ENCODE assay signal across 11 cellular contexts in the genomic region with DNA sequence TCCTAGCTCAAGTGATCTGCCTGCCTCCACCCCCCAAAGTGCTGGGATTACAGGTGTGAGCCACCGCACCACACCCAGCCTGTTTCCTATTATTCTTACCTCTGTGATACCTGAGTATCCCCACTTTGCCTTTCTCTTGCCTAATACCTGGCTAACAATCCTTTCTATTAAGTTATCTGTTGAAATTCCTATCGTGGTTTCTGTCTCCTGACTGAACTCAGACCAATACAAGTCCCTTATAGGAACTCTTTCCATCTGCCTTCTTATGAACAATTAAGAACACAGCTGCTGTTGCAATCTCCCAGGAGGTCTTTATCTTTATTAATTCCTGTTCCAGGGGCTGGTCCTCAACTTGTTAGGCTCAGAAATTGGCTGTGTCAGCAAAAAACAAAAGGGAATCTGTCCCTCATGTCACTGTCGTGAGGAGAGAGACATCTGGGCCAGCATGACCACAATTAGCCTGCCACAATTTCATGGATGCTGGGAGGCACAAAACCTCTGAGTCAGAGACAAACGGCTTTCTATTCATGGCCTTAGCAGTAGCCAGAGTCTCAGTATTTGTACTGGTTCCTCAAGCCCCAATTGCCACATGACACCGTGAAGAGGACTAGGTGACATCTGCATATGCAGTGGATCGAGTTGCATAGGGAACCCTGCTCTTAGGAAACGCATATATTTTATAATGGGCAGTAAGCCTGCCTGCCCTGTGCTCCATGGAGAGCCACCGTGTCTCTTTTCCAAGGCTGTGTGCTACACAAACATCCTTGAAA. TPM values are rescaled to one million over a fixed set of nuclear protein-coding genes. Genes with fewer than 3 reads are reported as not detected.
DNase-seq lines count a peak whose midpoint lies in the region; ATAC-seq and TF ChIP-seq lines count a peak whose summit lies in the region.
"Had no signal": no experiment of that assay in that cellular context is flagged by ENCODE, and none has a peak within 500 bp of the region (broad histone marks: within the 10 kb centered on the region; RNA-seq: fewer than 3 reads in every experiment).

No MANE protein-coding gene starts in this region.

- H3K27ac ChIP-seq in RWPE2 (ENCODE audit: poor library complexity, severe bottlenecking): peak overlapping the region; percentile 61
- peak overlapping the region in 6 of 8 donors; percentile 59 to 83 (median 72) for H3K27ac ChIP-seq in spleen
- H3K27ac ChIP-seq: neutrophil had no signal

- TF ChIP-seq CTCF in RWPE2 (IDR thresholded peaks at IDR 0.05; ENCODE audit: poor library complexity, severe bottlenecking): no peak
- TF ChIP-seq CTCF in fibroblast of pulmonary artery (IDR thresholded peaks at IDR 0.05; ENCODE audit: low read length, missing control alignments): no peak
- no peak for TF ChIP-seq CTCF in spleen (IDR thresholded peaks at IDR 0.05 in 8 of 11, conservative IDR thresholded peaks at IDR 0.05 in 3 of 11)

- ATAC-seq in RWPE2 (ENCODE audit: low read depth) (peak; percentile 67), HG03460 (IDR thresholded peaks at IDR 0.05; ENCODE audit: unreplicated experiment) (no peak)

- H3K27me3 ChIP-seq in RWPE2 (ENCODE audit: insufficient read depth, poor library complexity, severe bottlenecking) (no peaks in the 10 kb centered on the region), spleen (replicated peaks in 1 of 7) (no peaks in the 10 kb centered on the region)

- DNase-seq in NCI-H82 (lab: John Stamatoyannopoulos, UW): peak; percentile 62
- no peak for DNase-seq in NCI-H82 treated with DMSO at 0.1 percent for 48 hours (lab: John Stamatoyannopoulos, UW; ENCODE audit: unreplicated experiment)
- no peak for DNase-seq in RWPE2 (ENCODE audit: low spot score)
- DNase-seq in fibroblast of pulmonary artery (ENCODE audit: low read depth): peak; percentile 42
- DNase-seq in spleen: no peak
- DNase-seq in stimulated activated CD4-positive, alpha-beta T cell treated with anti-CD3 and anti-CD28 coated beads, Interleukin-4, amount 100 ng/mL, for 4 hours: no peak
- no peak for DNase-seq in stimulated activated CD4-positive, alpha-beta T cell treated with anti-CD3 and anti-CD28 coated beads, Interleukin-12 subunit alpha, Interleukin-12 subunit beta, amount 100 ng/mL, for 4 hours
- DNase-seq: activated B cell treated with CpG ODN at 0.5 μM for 24 hours, immature natural killer cell had no signal

- WGBS in spleen, 5 donors: 76 to 84% (median 81%) methylated on average over 8 of the region's 8 CpGs

- intact Hi-C loops in spleen (cut with DNase I; ENCODE audit: low total_unique reads): no loop called here

- H3K9me3 ChIP-seq in RWPE2 (ENCODE audit: severe bottlenecking): no peaks in the 10 kb centered on the region
- H3K9me3 ChIP-seq in spleen: no peaks in the 10 kb centered on the region
- H3K9me3 ChIP-seq: neutrophil had no signal

- TF ChIP-seq POLR2A in spleen (IDR thresholded peaks at IDR 0.05): no peak

- H3K4me3 ChIP-seq in RWPE2 (ENCODE audit: severe bottlenecking): no peak overlapping the region
- H3K4me3 ChIP-seq in fibroblast of pulmonary artery (replicated peaks; ENCODE audit: low read depth, low read length): no peak overlapping the region
- H3K4me3 ChIP-seq in spleen: no peak overlapping the region

- H3K36me3 ChIP-seq in RWPE2 (ENCODE audit: low read depth) (no peaks in the 10 kb centered on the region), spleen (no peaks in the 10 kb centered on the region)
- H3K36me3 ChIP-seq: neutrophil had no signal

- H3K4me1 ChIP-seq in RWPE2 (ENCODE audit: insufficient read depth, poor library complexity, severe bottlenecking) (peaks cover 35% of the 10 kb centered on the region), spleen (peaks cover 0 to 35% (median 11%) of the 10 kb centered on the region in 6 donors)

RNA-seq across cellular contexts. Expression of gene NUFIP1, which starts 58.2 kb away (rescaled TPM):
- 1 to 10 TPM; 3.0 to 4.9 (median 3.8) TPM for total RNA-seq in spleen
- 1 to 10 TPM; 2.1 to 3.1 (median 2.8) TPM for polyA plus RNA-seq in spleen

RNA-seq across cellular contexts. Expression of gene GPALPP1, which starts 58.2 kb away (rescaled TPM):
- 10 to 100 TPM; 21.2 to 33.4 (median 28.8) TPM for total RNA-seq in spleen
- 10 to 100 TPM in 1 of 3 donors, 1 to 10 TPM in 2; 9.6 to 14.0 (median 9.8) TPM for polyA plus RNA-seq in spleen

Comparison
In these comparisons a context has a peak if more than half of its experiments do, and no peak if none do; other contexts are left out.
1. DNase-seq: peak in NCI-H82 (single experiment) and fibroblast of pulmonary artery (single experiment); none in NCI-H82 treated with DMSO at 0.1 percent for 48 hours (single experiment), RWPE2 (single experiment), spleen (single experiment), stimulated activated CD4-positive, alpha-beta T cell treated with anti-CD3 and anti-CD28 coated beads, Interleukin-4, amount 100 ng/mL, for 4 hours (0 of 2) and stimulated activated CD4-positive, alpha-beta T cell treated with anti-CD3 and anti-CD28 coated beads, Interleukin-12 subunit alpha, Interleukin-12 subunit beta, amount 100 ng/mL, for 4 hours (single experiment).